In the genomic region with DNA sequence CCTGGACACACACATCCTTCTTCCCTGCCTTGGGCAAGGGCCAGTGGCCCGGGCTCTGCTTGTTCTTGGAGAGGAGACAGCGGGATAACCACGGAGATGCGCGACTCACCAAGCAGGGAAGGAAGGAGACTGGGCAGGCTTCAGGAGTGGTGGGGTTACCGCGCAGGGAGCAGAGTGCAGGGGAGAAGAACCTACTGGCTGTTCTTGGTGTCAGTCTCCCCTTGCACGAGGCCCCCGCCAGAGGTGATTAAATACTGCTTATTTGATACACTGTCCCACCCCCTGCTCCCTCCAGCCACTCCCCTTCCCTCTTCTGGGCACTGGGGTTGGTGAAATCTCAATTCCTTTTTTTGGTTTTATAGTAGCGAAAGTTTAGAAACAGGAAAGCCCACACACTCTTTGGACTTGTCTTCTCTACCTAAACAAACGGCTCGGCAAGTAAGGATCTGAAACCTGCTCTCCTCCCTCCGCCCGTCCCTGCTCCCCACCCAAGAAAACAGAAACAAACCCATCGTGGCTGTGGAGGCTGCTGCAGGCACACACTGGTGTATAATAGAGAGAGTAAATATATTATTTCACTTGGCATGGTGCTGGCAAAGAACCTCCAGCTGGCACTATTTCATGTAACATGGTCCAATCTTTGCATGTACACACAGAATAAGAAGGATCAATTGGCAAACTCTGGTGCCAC, we compare ENCODE assay signal across 10 cellular contexts. TPM values are rescaled to one million over a fixed set of nuclear protein-coding genes. Genes with fewer than 3 reads are reported as not detected.
DNase-seq lines count a peak whose midpoint lies in the region; ATAC-seq and TF ChIP-seq lines count a peak whose summit lies in the region.
"Had no signal": no experiment of that assay in that cellular context is flagged by ENCODE, and none has a peak within 500 bp of the region (broad histone marks: within the 10 kb centered on the region; RNA-seq: fewer than 3 reads in every experiment).

No MANE protein-coding gene starts in this region.

- DNase-seq in NOMO-1 treated with DMSO at 0.1 percent for 48 hours (lab: John Stamatoyannopoulos, UW; ENCODE audit: unreplicated experiment) (peak; percentile 95), epithelial cell of prostate (ENCODE audit: low read depth, low spot score) (no peak), spleen (peak; percentile 86), WTC11 (ENCODE audit: low spot score) (no peak), trophoblast cell (no peak)
- DNase-seq in activated naive CD4-positive, alpha-beta T cell treated with Interleukin-2 at 50 U/mL for 16 hours = no peak
- DNase-seq: activated naive CD8-positive, alpha-beta T cell treated with anti-CD3 and anti-CD28 coated beads, Interleukin-2, amount 10 ng/mL, durations not matched to agents 7 days and 5 days; T-helper 2 cell had no signal

- peaks cover 6% of the 10 kb centered on the region for H3K4me1 Mint-ChIP-seq in WTC11

- no peak overlapping the region for H4K91ac ChIP-seq in trophoblast cell (ENCODE audit: low read depth, low read length)

- peaks cover 3% of the 10 kb centered on the region for H3K79me1 ChIP-seq in trophoblast cell (ENCODE audit: low read length)

- POLR2A ChIA-PET in WTC11 (lab: Charles Lee) = no interaction called here

- ATAC-seq in GM21529 (IDR thresholded peaks at IDR 0.05; ENCODE audit: unreplicated experiment) (peak; percentile 33), WTC11 (no peak)

- no peak overlapping the region for H3K4ac ChIP-seq in trophoblast cell (ENCODE audit: low read depth, low read length)

- WGBS in spleen, 5 donors = 58 to 65% (median 63%) methylated on average over 15 of the region's 15 CpGs
- no CpG with 5 or more reads among the region's 15 CpGs for WGBS in trophoblast cell (ENCODE audit: extremely low coverage, insufficient coverage, insufficient read length)

- H3K79me2 ChIP-seq in trophoblast cell (ENCODE audit: control insufficient read depth, insufficient read depth, low read length, poor library complexity) = no peaks in the 10 kb centered on the region

- H3K4me2 ChIP-seq in trophoblast cell (ENCODE audit: low read length) = no peak overlapping the region

- TF ChIP-seq POLR2A in spleen (IDR thresholded peaks at IDR 0.05) = peak in 1 of 3 donors; percentile 6

- no peak overlapping the region for H3K18ac ChIP-seq in trophoblast cell (ENCODE audit: low read length)

- no peak overlapping the region for H3K23ac ChIP-seq in trophoblast cell (ENCODE audit: low read length)

- peak overlapping the region; percentile 93 for H3K27ac ChIP-seq in epithelial cell of prostate
- H3K27ac ChIP-seq in spleen = peak overlapping the region in 5 of 8 donors; percentile 27 to 86 (median 78)
- no peak overlapping the region for H3K27ac ChIP-seq in trophoblast cell (ENCODE audit: low read depth, low read length)

- H3K14ac ChIP-seq in trophoblast cell (ENCODE audit: low read length) = no peak overlapping the region

- no peak overlapping the region for H4K12ac ChIP-seq in trophoblast cell (ENCODE audit: low read depth, low read length)

- no peak overlapping the region for H2BK120ac ChIP-seq in trophoblast cell (ENCODE audit: insufficient read depth, low read length, poor library complexity)

- no peak overlapping the region for H2BK12ac ChIP-seq in trophoblast cell (ENCODE audit: low read length)

- H3K9me3 ChIP-seq in spleen (no peaks in the 10 kb centered on the region), trophoblast cell (ENCODE audit: insufficient read depth, low read depth, low read length) (no peaks in the 10 kb centered on the region)

- peaks cover 17 to 98% (median 66%) of the 10 kb centered on the region in 6 donors for H3K4me1 ChIP-seq in spleen
- peaks cover 15 to 18% of the 10 kb centered on the region in 2 experiments for H3K4me1 ChIP-seq in trophoblast cell (ENCODE audit: control insufficient read depth in 1 of 2, insufficient read depth in 2 of 2, low read length in 2 of 2)

- peak overlapping the region in 6 of 8 donors; percentile 12 to 60 (median 28) for H3K4me3 ChIP-seq in spleen
- no peak overlapping the region for H3K4me3 ChIP-seq in trophoblast cell (ENCODE audit: low read depth, low read length)

- no peaks in the 10 kb centered on the region; the same call in 1 of the 2 replicates for H3K27me3 Mint-ChIP-seq in WTC11 (ENCODE audit: low read depth)
- H3K27me3 Mint-ChIP-seq: activated naive CD8-positive, alpha-beta T cell treated with anti-CD3 and anti-CD28 coated beads, Interleukin-2, amount 10 ng/mL, durations not matched to agents 7 days and 5 days had no signal

- no peaks in the 10 kb centered on the region for H3K27me3 ChIP-seq in spleen (replicated peaks in 1 of 7)
- H3K27me3 ChIP-seq in trophoblast cell (ENCODE audit: insufficient read depth, low read length) = no peaks in the 10 kb centered on the region

- H2AK5ac ChIP-seq in trophoblast cell (ENCODE audit: low read length) = no peak overlapping the region

- peaks cover 3 to 83% (median 49%) of the 10 kb centered on the region in 6 donors for H3K36me3 ChIP-seq in spleen
- peaks cover 23 to 24% of the 10 kb centered on the region in 2 experiments for H3K36me3 ChIP-seq in trophoblast cell (ENCODE audit: control insufficient read depth in 1 of 2, insufficient read depth in 2 of 2, low read length in 2 of 2)

- no peak overlapping the region for H4K8ac ChIP-seq in trophoblast cell (ENCODE audit: low read depth, low read length)

- TF ChIP-seq CTCF in spleen (IDR thresholded peaks at IDR 0.05 in 8 of 11, conservative IDR thresholded peaks at IDR 0.05 in 3 of 11) (no peak), WTC11 (IDR thresholded peaks at IDR 0.05) (no peak)

- intact Hi-C loops in spleen (cut with DNase I; ENCODE audit: low total_unique reads) = no loop called here

- no peak overlapping the region for H3K9ac ChIP-seq in trophoblast cell (ENCODE audit: low read length)

- CTCF ChIA-PET in WTC11 (lab: Charles Lee) = interaction anchor here (0.7 kb wide), 1 partner anchor 73 kb away, joined by 3 read pairs; no protein-coding TSS in a partner anchor

- H2AFZ ChIP-seq in trophoblast cell (ENCODE audit: insufficient read depth, low read length, poor library complexity) = no peak overlapping the region

- no peaks in the 10 kb centered on the region for H3K9me3 Mint-ChIP-seq in WTC11
- H3K9me3 Mint-ChIP-seq: activated naive CD8-positive, alpha-beta T cell treated with anti-CD3 and anti-CD28 coated beads, Interleukin-2, amount 10 ng/mL, durations not matched to agents 7 days and 5 days had no signal

- no peak overlapping the region for H2BK5ac ChIP-seq in trophoblast cell (ENCODE audit: low read depth, low read length, poor library complexity)

- no peak overlapping the region for H3K4me3 Mint-ChIP-seq in WTC11
- H3K4me3 Mint-ChIP-seq: activated naive CD8-positive, alpha-beta T cell treated with anti-CD3 and anti-CD28 coated beads, Interleukin-2, amount 10 ng/mL, durations not matched to agents 7 days and 5 days had no signal

- H3K27ac Mint-ChIP-seq in WTC11 = no peak overlapping the region; the same call in 1 of the 2 replicates
- H3K27ac Mint-ChIP-seq: activated naive CD8-positive, alpha-beta T cell treated with anti-CD3 and anti-CD28 coated beads, Interleukin-2, amount 10 ng/mL, durations not matched to agents 7 days and 5 days had no signal

- peaks cover 17% of the 10 kb centered on the region for H3K36me3 Mint-ChIP-seq in WTC11
- H3K36me3 Mint-ChIP-seq: activated naive CD8-positive, alpha-beta T cell treated with anti-CD3 and anti-CD28 coated beads, Interleukin-2, amount 10 ng/mL, durations not matched to agents 7 days and 5 days had no signal

TF ChIP-seq in WTC11, 78 proteins besides CTCF, POLR2A, EP300 and RAD21:
- TF ChIP-seq ZNF219 (CRISPR knock-in tag; IDR thresholded peaks at IDR 0.05; ENCODE audit: borderline replicate concordance) (no peak), MYBL2 (CRISPR knock-in tag; IDR thresholded peaks at IDR 0.05) (no peak)

RNA-seq across cellular contexts. Expression of a gene that starts 10.8 kb away (rescaled TPM):
- total RNA-seq in spleen (1 to 10 TPM; 2.5 to 8.4 (median 6.1) TPM), WTC11 (2021) (124 to 132 TPM (median 126 TPM) in 3 replicates)
- 10 to 100 TPM in 2 of 3 donors, 1 to 10 TPM in 1; 4.7 to 18.8 (median 16.4) TPM for polyA plus RNA-seq in spleen
- 7.3 and 8.4 TPM in 2 replicates for polyA plus RNA-seq in trophoblast cell (2013)
- total RNA-seq: glomerular endothelial cell had no signal

RNA-seq across cellular contexts. Expression of a gene that starts 15.6 kb away (rescaled TPM):
- total RNA-seq in spleen (10 to 100 TPM; 29.2 to 36.7 (median 33.7) TPM), WTC11 (2021) (35.8 to 39.3 TPM (median 36.0 TPM) in 3 replicates)
- 10 to 100 TPM; 41.6 to 50.1 (median 46.1) TPM for polyA plus RNA-seq in spleen
- polyA plus RNA-seq in trophoblast cell (2013) = 14.1 and 15.5 TPM in 2 replicates

RNA-seq across cellular contexts. Expression of a gene that starts 26.2 kb away (rescaled TPM):
- total RNA-seq in spleen (1 to 10 TPM in 4 of 7 donors, under 1 TPM in 1, not detected in 2; 0.57 to 2.0 (median 1.2) TPM), WTC11 (2021) (1.6 to 2.1 TPM (median 1.8 TPM) in 3 replicates)
- under 1 TPM; 0.13 to 0.32 (median 0.27) TPM for polyA plus RNA-seq in spleen
- polyA plus RNA-seq in trophoblast cell (2013) = 0.40 and 0.43 TPM in 2 replicates

RNA-seq across cellular contexts. Expression of a gene that starts 47.8 kb away (rescaled TPM):
- total RNA-seq in spleen (1 to 10 TPM; 1.7 to 6.0 (median 3.4) TPM), WTC11 (2021) (31.6 to 34.1 TPM (median 32.4 TPM) in 3 replicates)
- 1 to 10 TPM in 2 of 3 donors, under 1 TPM in 1; 0.80 to 2.2 (median 1.3) TPM for polyA plus RNA-seq in spleen
- 7.4 and 8.1 TPM in 2 replicates for polyA plus RNA-seq in trophoblast cell (2013)

Comparison
In these comparisons a context has a peak if more than half of its experiments do, and no peak if none do; other contexts are left out.
1. DNase-seq: peak in NOMO-1 treated with DMSO at 0.1 percent for 48 hours (single experiment) and spleen (single experiment); none in epithelial cell of prostate (single experiment), WTC11 (single experiment), trophoblast cell (0 of 2) and activated naive CD4-positive, alpha-beta T cell treated with Interleukin-2 at 50 U/mL for 16 hours (single experiment).
2. RNA of a gene that starts 10.8 kb away (total RNA-seq): 124 to 132 TPM in WTC11; 2.5 to 8.4 TPM in spleen; every median in the first group is over 10 times any median in the second.